Comparison of ENCODE assay signal across 1 cellular context in the genomic region with DNA sequence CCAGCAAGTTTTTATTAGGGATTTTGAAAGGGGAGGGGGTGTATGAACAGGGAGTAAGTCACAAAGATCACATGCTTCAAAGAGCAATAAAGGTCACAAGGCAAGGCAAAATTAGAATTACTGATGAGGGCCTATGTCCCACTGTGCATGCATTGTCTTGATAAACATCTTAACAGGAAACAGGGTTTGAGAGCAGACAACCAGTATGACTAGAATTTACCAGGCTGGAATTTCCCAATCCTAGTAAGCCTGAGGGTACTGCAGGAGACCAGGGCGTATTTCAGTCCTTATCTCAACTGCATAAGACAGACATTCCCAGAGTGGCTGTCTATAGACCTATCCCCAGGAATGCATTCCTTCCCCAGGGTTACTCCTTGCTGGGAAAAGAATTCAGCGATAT. TPM values are rescaled to one million over a fixed set of nuclear protein-coding genes. Genes with fewer than 3 reads are reported as not detected.
"Had no signal": no experiment of that assay in that cellular context is flagged by ENCODE, and none has a peak within 500 bp of the region (broad histone marks: within the 10 kb centered on the region; RNA-seq: fewer than 3 reads in every experiment).

No MANE protein-coding gene starts in this region.

RNA-seq across cellular contexts. Expression of a gene that starts 44.3 kb away (rescaled TPM):
- polyA plus RNA-seq: mammary epithelial cell had no signal
